ENCODE assay signal across 15 cellular contexts in the genomic region with DNA sequence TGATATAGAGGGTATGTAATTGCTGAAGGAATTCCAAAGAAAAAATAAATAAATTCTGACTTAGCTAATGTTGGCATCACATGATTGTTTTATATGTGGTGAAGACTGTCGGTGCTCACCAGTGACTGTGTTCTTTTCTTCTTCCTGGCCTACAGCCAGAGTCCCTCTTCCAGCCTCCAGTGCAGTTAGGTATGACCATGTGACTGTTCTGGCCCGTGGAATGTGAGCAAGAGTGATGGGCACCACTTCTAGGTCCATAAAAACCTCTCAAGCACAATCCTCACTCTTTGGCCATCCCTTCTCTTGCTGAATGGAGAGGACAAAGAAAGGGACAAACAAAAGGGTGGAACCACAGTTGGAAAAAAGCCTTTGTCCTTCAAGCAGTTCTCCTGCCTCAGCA.
"Had no signal": no experiment of that assay in that cellular context is flagged by ENCODE, and none has a peak within 500 bp of the region (broad histone marks: within the 10 kb centered on the region; RNA-seq: fewer than 3 reads in every experiment).

No MANE protein-coding gene starts in this region.

- ATAC-seq: gastrocnemius medialis had no signal

- H2AFZ ChIP-seq: parathyroid adenoma had no signal

- H3K27me3 ChIP-seq: colonic mucosa, gastrocnemius medialis, right atrium auricular region, stomach had no signal

- H3K4me3 ChIP-seq: colonic mucosa, gastrocnemius medialis, right atrium auricular region, stomach, thoracic aorta had no signal

- H3K4me1 ChIP-seq: colonic mucosa, gastrocnemius medialis, parathyroid adenoma, right atrium auricular region, stomach had no signal

- H3K9ac ChIP-seq: parathyroid adenoma had no signal

- H3K27ac ChIP-seq: colonic mucosa, epithelial cell of prostate, gastrocnemius medialis, parathyroid adenoma, right atrium auricular region, stomach, thoracic aorta had no signal

- H3K36me3 ChIP-seq: colonic mucosa, gastrocnemius medialis, right atrium auricular region, stomach, thoracic aorta had no signal

- H3K9me3 ChIP-seq: colonic mucosa, gastrocnemius medialis, right atrium auricular region, stomach, thoracic aorta had no signal

- DNase-seq: activated B cell treated with CpG ODN at 0.5 μM for 24 hours; activated CD4-positive, alpha-beta T cell treated with anti-CD3 and anti-CD28 coated beads, Interleukin-2, amount 10 ng/mL, durations not matched to agents 24 days and 14 days; activated naive CD4-positive, alpha-beta T cell; aorta; colonic mucosa; effector CD4-positive, alpha-beta T cell; gastrocnemius medialis; islet precursor cell; midbrain; small intestine; stomach had no signal
